In genomic region chr9:68515304-68516017, GRCh38 we compare ENCODE assay signal across 19 cellular contexts. TPM values are rescaled to one million over a fixed set of nuclear protein-coding genes. Genes with fewer than 3 reads are reported as not detected.
DNase-seq lines count a peak whose midpoint lies in the region; ATAC-seq and TF ChIP-seq lines count a peak whose summit lies in the region.
"Had no signal": no experiment of that assay in that cellular context is flagged by ENCODE, and none has a peak within 500 bp of the region (broad histone marks: within the 10 kb centered on the region; RNA-seq: fewer than 3 reads in every experiment).

No MANE protein-coding gene starts in this region.

- no peak for ATAC-seq in GM19397 (IDR thresholded peaks at IDR 0.05; ENCODE audit: unreplicated experiment)

- TF ChIP-seq CTCF in ascending aorta (IDR thresholded peaks at IDR 0.05) = no peak
- no peak for TF ChIP-seq CTCF in left ventricle myocardium inferior (IDR thresholded peaks at IDR 0.05; ENCODE audit: borderline replicate concordance)
- no peak for TF ChIP-seq CTCF in sigmoid colon (IDR thresholded peaks at IDR 0.05)

- TF ChIP-seq EP300 in sigmoid colon (IDR thresholded peaks at IDR 0.05) = peak in 1 of 4 donors; percentile 75

- intact Hi-C loops in ascending aorta (cut with DNase I) = no loop called here
- intact Hi-C loops in left ventricle myocardium inferior (cut with micrococcal nuclease) = no loop called here
- intact Hi-C loops in sigmoid colon (cut with DNase I) = no loop called here

- 41 to 78% methylated on average over 4 of the region's 4 CpGs for WGBS in sigmoid colon, 2 donors

- peak overlapping the region; percentile 4 to 44 for H3K27ac ChIP-seq in ascending aorta
- peak overlapping the region; percentile 47 for H3K27ac ChIP-seq in left ventricle myocardium inferior (replicated peaks)
- peak overlapping the region; percentile 31 to 84 (median 56) for H3K27ac ChIP-seq in sigmoid colon

- H3K36me3 ChIP-seq in ascending aorta (peaks cover 7 to 10% of the 10 kb centered on the region in 2 donors), left ventricle myocardium inferior (peaks cover 15% of the 10 kb centered on the region), sigmoid colon (peaks cover 0 to 65% (median 16%) of the 10 kb centered on the region in 4 donors)

- H3K4me3 ChIP-seq in ascending aorta (no peak overlapping the region), left ventricle myocardium inferior (no peak overlapping the region), sigmoid colon (no peak overlapping the region)

- TF ChIP-seq POLR2A in sigmoid colon (IDR thresholded peaks at IDR 0.05) = no peak

- H3K4me1 ChIP-seq in ascending aorta (peaks cover 0 to 10% of the 10 kb centered on the region in 2 donors), left ventricle myocardium inferior (peaks cover 29% of the 10 kb centered on the region), sigmoid colon (peaks cover 3 to 26% (median 11%) of the 10 kb centered on the region in 4 donors)

- H3K27me3 ChIP-seq in ascending aorta = no peaks in the 10 kb centered on the region
- no peaks in the 10 kb centered on the region for H3K27me3 ChIP-seq in left ventricle myocardium inferior (ENCODE audit: low read depth)
- no peaks in the 10 kb centered on the region for H3K27me3 ChIP-seq in sigmoid colon

- H3K9me3 ChIP-seq in ascending aorta = peaks cover 0 to 6% of the 10 kb centered on the region in 2 donors
- H3K9me3 ChIP-seq in left ventricle myocardium inferior (replicated peaks) = peaks cover 12% of the 10 kb centered on the region
- peaks cover 0 to 2% (median 0%) of the 10 kb centered on the region in 4 donors for H3K9me3 ChIP-seq in sigmoid colon

- DNase-seq in ELR (ENCODE audit: low read depth) = peak; percentile 57
- DNase-seq in ascending aorta (ENCODE audit: low spot score in 2 of 2) = peak in 1 of 2 donors; percentile 81
- no peak for DNase-seq in left ventricle myocardium inferior
- no peak for DNase-seq in sigmoid colon
- no peak for DNase-seq in activated T-cell treated with anti-CD3 and anti-CD28 coated beads, Interleukin-2, amount 50 U/mL, for 1 hour
- no peak for DNase-seq in NCI-H1930 (lab: John Stamatoyannopoulos, UW)
- DNase-seq in stimulated activated naive CD4-positive, alpha-beta T cell (lab: John Stamatoyannopoulos, UW) = no peak
- DNase-seq: activated CD4-positive, alpha-beta T cell treated with anti-CD3 and anti-CD28 coated beads for 48 hours; caudate nucleus; erythroblast; kidney; NCI-H187 treated with DMSO at 0.1 percent for 48 hours; NK-92 treated with Interleukin-12 subunit alpha and Interleukin-12 subunit beta, amount 100 ng/mL, for 24 hours; stimulated activated CD4-positive, alpha-beta T cell treated with anti-CD3 and anti-CD28 coated beads, Interleukin-15, amount 100 ng/mL, for 24 hours; stimulated activated CD8-positive, alpha-beta memory T cell treated with anti-CD3 and anti-CD28 coated beads, Interleukin-4, amount 100 ng/mL, for 48 hours; SW 1271 had no signal

RNA-seq across cellular contexts. Expression of gene TMEM252, which starts 25.2 kb away (rescaled TPM):
- total RNA-seq in ascending aorta (not detected), left ventricle myocardium inferior (not detected), sigmoid colon (not detected)
- not detected for polyA plus RNA-seq in sigmoid colon
- polyA plus RNA-seq: BJ, neural cell had no signal
